In the genomic region with DNA sequence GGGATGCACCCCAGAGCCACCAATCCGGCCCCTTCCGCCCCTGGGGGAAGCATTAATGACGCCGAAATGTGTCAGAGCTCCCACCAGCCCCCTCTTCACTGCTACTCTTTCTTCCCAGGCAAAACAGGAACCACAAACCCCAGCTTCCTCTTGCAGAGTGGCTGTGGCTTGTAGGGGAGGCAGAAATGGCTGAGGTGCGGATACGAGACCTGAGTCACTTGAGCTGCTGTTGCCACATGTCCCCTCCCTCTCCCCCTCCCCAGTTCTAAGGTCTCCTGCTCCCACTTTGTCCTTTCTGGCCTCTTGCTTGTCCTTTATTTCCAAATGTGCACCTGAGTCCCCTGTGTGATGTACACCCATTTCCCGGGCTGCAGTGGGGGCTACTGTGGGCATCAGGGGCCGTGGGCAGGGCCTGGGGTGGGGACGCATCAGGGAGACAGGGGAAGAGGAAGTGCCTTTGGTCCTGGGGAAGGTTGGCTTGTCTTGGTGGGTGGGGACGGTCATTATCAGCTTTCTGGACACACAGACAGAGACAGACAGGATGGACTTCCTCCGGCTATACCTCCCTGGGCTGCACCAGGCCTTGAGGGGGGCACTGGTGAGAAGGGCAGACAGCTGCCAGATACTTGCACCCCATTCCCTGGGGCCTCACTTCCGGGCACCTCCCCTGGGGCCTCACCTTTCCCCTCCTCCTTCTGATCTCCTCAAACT, we compare ENCODE assay signal across 9 cellular contexts. TPM values are rescaled to one million over a fixed set of nuclear protein-coding genes. Genes with fewer than 3 reads are reported as not detected.
DNase-seq lines count a peak whose midpoint lies in the region; ATAC-seq and TF ChIP-seq lines count a peak whose summit lies in the region.
"Had no signal": no experiment of that assay in that cellular context is flagged by ENCODE, and none has a peak within 500 bp of the region (broad histone marks: within the 10 kb centered on the region; RNA-seq: fewer than 3 reads in every experiment).

Gene APOBR, plus strand, starts transcription at position 503 of the 711 bp plus-strand sequence. Its CDS starts 39 bp downstream, at position 542.

- DNase-seq in HT1080 (ENCODE audit: low read depth): peak; percentile 88
- peak; percentile 94 for DNase-seq in activated CD4-positive, alpha-beta T cell treated with anti-CD3 and anti-CD28 coated beads, Interleukin-2, amount 10 ng/mL, durations not matched to agents 7 days and 5 days
- peak; percentile 17 for DNase-seq in endothelial cell (ENCODE audit: low spot score)
- peak; percentile 50 to 71 for DNase-seq in stimulated activated CD4-positive, alpha-beta T cell treated with anti-CD3 and anti-CD28 coated beads, Interleukin-1b, Interleukin-23, amount 100 ng/mL, for 1 hour (ENCODE audit: low read depth in 2 of 2)
- DNase-seq in HEK293T (ENCODE audit: extremely low spot score): no peak
- no peak for DNase-seq in RKO (ENCODE audit: low spot score)
- no peak for DNase-seq in T1000 (lab: John Stamatoyannopoulos, UW)

- H3K4me1 Mint-ChIP-seq in activated CD4-positive, alpha-beta T cell treated with anti-CD3 and anti-CD28 coated beads, Interleukin-2, amount 10 ng/mL, durations not matched to agents 7 days and 5 days: peaks cover 49% of the 10 kb centered on the region
- H3K4me1 Mint-ChIP-seq in endothelial cell (ENCODE audit: unreplicated experiment): peaks cover 40% of the 10 kb centered on the region

- POLR2A ChIA-PET in activated CD4-positive, alpha-beta T cell treated with anti-CD3 and anti-CD28 coated beads, Interleukin-2, amount 10 ng/mL, durations not matched to agents 7 days and 5 days (lab: Charles Lee): interaction anchor here (0.7 kb wide), 1 partner anchor 399 kb away, joined by 3 read pairs; no protein-coding TSS in a partner anchor
- POLR2A ChIA-PET in HEK293T (lab: Yijun Ruan, JAX): no interaction called here

- no peaks in the 10 kb centered on the region for H3K9me3 Mint-ChIP-seq in activated CD4-positive, alpha-beta T cell treated with anti-CD3 and anti-CD28 coated beads, Interleukin-2, amount 10 ng/mL, durations not matched to agents 7 days and 5 days
- H3K9me3 Mint-ChIP-seq in endothelial cell (ENCODE audit: unreplicated experiment): no peaks in the 10 kb centered on the region

- H3K27me3 Mint-ChIP-seq in activated CD4-positive, alpha-beta T cell treated with anti-CD3 and anti-CD28 coated beads, Interleukin-2, amount 10 ng/mL, durations not matched to agents 7 days and 5 days: no peaks in the 10 kb centered on the region
- peaks cover 11% of the 10 kb centered on the region for H3K27me3 Mint-ChIP-seq in endothelial cell (ENCODE audit: unreplicated experiment)

- peak within 1 kb of the TSS; percentile 100 for H3K27ac Mint-ChIP-seq in activated CD4-positive, alpha-beta T cell treated with anti-CD3 and anti-CD28 coated beads, Interleukin-2, amount 10 ng/mL, durations not matched to agents 7 days and 5 days
- peak within 1 kb of the TSS; percentile 84 for H3K27ac Mint-ChIP-seq in endothelial cell (ENCODE audit: unreplicated experiment)

- TF ChIP-seq CTCF in endothelial cell (IDR thresholded peaks at IDR 0.05; ENCODE audit: unreplicated experiment): no peak

- CTCF ChIA-PET in activated CD4-positive, alpha-beta T cell treated with anti-CD3 and anti-CD28 coated beads, Interleukin-2, amount 10 ng/mL, durations not matched to agents 7 days and 5 days (lab: Charles Lee): interaction anchor here (0.8 to 2.8 kb wide), 2 partner anchors 9 to 14 kb away, joined by 3 to 18 read pairs; no protein-coding TSS in a partner anchor
- CTCF ChIA-PET in HEK293T (lab: Yijun Ruan, JAX): no interaction called here

- peak; percentile 46 for ATAC-seq in GM19025 (IDR thresholded peaks at IDR 0.05; ENCODE audit: low read depth, unreplicated experiment)

- H3K36me3 Mint-ChIP-seq in activated CD4-positive, alpha-beta T cell treated with anti-CD3 and anti-CD28 coated beads, Interleukin-2, amount 10 ng/mL, durations not matched to agents 7 days and 5 days (ENCODE audit: low read depth): peaks cover 34% of the 10 kb centered on the region
- no peaks in the 10 kb centered on the region for H3K36me3 Mint-ChIP-seq in endothelial cell (ENCODE audit: low read depth, unreplicated experiment)

- peak within 1 kb of the TSS; percentile 89 for H3K4me3 Mint-ChIP-seq in activated CD4-positive, alpha-beta T cell treated with anti-CD3 and anti-CD28 coated beads, Interleukin-2, amount 10 ng/mL, durations not matched to agents 7 days and 5 days
- H3K4me3 Mint-ChIP-seq in endothelial cell (ENCODE audit: unreplicated experiment): peak within 1 kb of the TSS; percentile 73

TF ChIP-seq in HEK293T, 16 proteins besides CTCF, POLR2A, EP300 and RAD21:
- TF ChIP-seq CTBP1 (IDR thresholded peaks at IDR 0.05; ENCODE audit: borderline replicate concordance) (no peak), BHLHE40 (IDR thresholded peaks at IDR 0.05; ENCODE audit: borderline replicate concordance) (no peak), L3MBTL2 (conservative IDR thresholded peaks at IDR 0.05) (no peak), NFRKB (IDR thresholded peaks at IDR 0.05) (no peak), FOXM1 (IDR thresholded peaks at IDR 0.05; ENCODE audit: borderline replicate concordance) (no peak)

RNA-seq across cellular contexts. Expression of gene APOBR, which starts in this region (rescaled TPM):
- total RNA-seq in HT1080 (2014; rRNA removed; shearing (Covaris generic)): 0.03 TPM in 1 of 2 replicates, not detected in the other
- polyA plus RNA-seq in HT1080 (2015; cell fraction: cytosol; rRNA removed): 0.10 and 0.13 TPM in 2 replicates
- 0.05 and 0.32 TPM in 2 replicates for polyA plus RNA-seq in HT1080 (2015; cell fraction: nucleus; rRNA removed)
- 10 to 100 TPM; 16.7 to 21.4 TPM for total RNA-seq in activated CD4-positive, alpha-beta T cell treated with anti-CD3 and anti-CD28 coated beads, Interleukin-2, amount 10 ng/mL, durations not matched to agents 7 days and 5 days
- total RNA-seq in endothelial cell (ENCODE audit: unreplicated experiment): 6.8 TPM
- total RNA-seq: RPMI7951 had no signal

Comparison
In these comparisons a context has a peak if more than half of its experiments do, and no peak if none do; other contexts are left out.
1. Peak in DNase-seq in HT1080; RNA of the gene not detected or under 1 TPM.
2. DNase-seq: peak in activated CD4-positive, alpha-beta T cell treated with anti-CD3 and anti-CD28 coated beads, Interleukin-2, amount 10 ng/mL, durations not matched to agents 7 days and 5 days (single experiment), endothelial cell (single experiment) and stimulated activated CD4-positive, alpha-beta T cell treated with anti-CD3 and anti-CD28 coated beads, Interleukin-1b, Interleukin-23, amount 100 ng/mL, for 1 hour (2 of 2); none in HEK293T (single experiment), RKO (single experiment) and T1000 (single experiment).